Comparison of ENCODE assay signal across 17 cellular contexts in genomic region chr1:64842244-64842643, GRCh38.
"Had no signal": no experiment of that assay in that cellular context is flagged by ENCODE, and none has a peak within 500 bp of the region (broad histone marks: within the 10 kb centered on the region; RNA-seq: fewer than 3 reads in every experiment).

No MANE protein-coding gene starts in this region.

- H3K4me3 Mint-ChIP-seq: activated CD4-positive, alpha-beta T cell treated with anti-CD3 and anti-CD28 coated beads, Interleukin-2, amount 10 ng/mL, durations not matched to agents 24 days and 14 days; activated T-cell treated with anti-CD3 and anti-CD28 coated beads, Interleukin-2, amount 50 U/mL, for 72 hours; T-cell had no signal

- H3K27me3 ChIP-seq: ascending aorta, esophagus squamous epithelium, stomach, vagina had no signal

- H3K27ac ChIP-seq: ascending aorta, vagina had no signal

- H3K9me3 Mint-ChIP-seq: activated CD4-positive, alpha-beta T cell treated with anti-CD3 and anti-CD28 coated beads, Interleukin-2, amount 10 ng/mL, durations not matched to agents 24 days and 14 days; activated T-cell treated with anti-CD3 and anti-CD28 coated beads, Interleukin-2, amount 50 U/mL, for 72 hours; T-cell had no signal

- H3K4me3 ChIP-seq: ascending aorta, esophagus squamous epithelium, lung, stomach, vagina had no signal

- ATAC-seq: activated T-cell treated with anti-CD3 and anti-CD28 coated beads, Interleukin-2, amount 50 U/mL, for 72 hours had no signal

- DNase-seq: activated CD4-positive, alpha-beta T cell treated with anti-CD3 and anti-CD28 coated beads, Interleukin-2, amount 10 ng/mL, durations not matched to agents 24 days and 14 days; activated CD8-positive, alpha-beta memory T cell treated with anti-CD3 and anti-CD28 coated beads, Interleukin-2, amount 50 U/mL, for 48 hours; activated effector memory CD4-positive, alpha-beta T cell treated with anti-CD3 and anti-CD28 coated beads, Interleukin-2, amount 50 U/mL, for 16 hours; activated naive CD4-positive, alpha-beta T cell treated with anti-CD3 and anti-CD28 coated beads, Interleukin-2, amount 50 U/mL, for 16 hours; activated T-cell treated with anti-CD3 and anti-CD28 coated beads, Interleukin-2, amount 50 U/mL, for 72 hours; cerebellar nuclear complex; cortex of kidney; esophagus squamous epithelium; foreskin fibroblast; right cardiac atrium; stomach; T-cell; T-helper 9 cell had no signal

- H3K9me3 ChIP-seq: ascending aorta, esophagus squamous epithelium, stomach, vagina had no signal

- H3K27ac Mint-ChIP-seq: activated CD4-positive, alpha-beta T cell treated with anti-CD3 and anti-CD28 coated beads, Interleukin-2, amount 10 ng/mL, durations not matched to agents 24 days and 14 days; activated T-cell treated with anti-CD3 and anti-CD28 coated beads, Interleukin-2, amount 50 U/mL, for 72 hours; progenitor cell of endocrine pancreas had no signal

- H3K4me1 Mint-ChIP-seq: activated CD4-positive, alpha-beta T cell treated with anti-CD3 and anti-CD28 coated beads, Interleukin-2, amount 10 ng/mL, durations not matched to agents 24 days and 14 days had no signal

- H3K27me3 Mint-ChIP-seq: activated CD4-positive, alpha-beta T cell treated with anti-CD3 and anti-CD28 coated beads, Interleukin-2, amount 10 ng/mL, durations not matched to agents 24 days and 14 days; progenitor cell of endocrine pancreas; T-cell had no signal

- H3K4me1 ChIP-seq: vagina had no signal
